ENCODE assay signal across 31 cellular contexts in genomic region chr10:72419241-72419640, GRCh38.
"Had no signal": no experiment of that assay in that cellular context is flagged by ENCODE, and none has a peak within 500 bp of the region (broad histone marks: within the 10 kb centered on the region; RNA-seq: fewer than 3 reads in every experiment).

No MANE protein-coding gene starts in this region.

- H3K4me3 Mint-ChIP-seq: activated CD4-positive, alpha-beta memory T cell treated with anti-CD3 and anti-CD28 coated beads for 36 hours; activated CD4-positive, alpha-beta T cell treated with anti-CD3 and anti-CD28 coated beads, Interleukin-2, amount 10 ng/mL, durations not matched to agents 24 days and 14 days; activated naive CD4-positive, alpha-beta T cell treated with anti-CD3 and anti-CD28 coated beads, Interleukin-2, amount 10 ng/mL, durations not matched to agents 7 days and 5 days; activated naive CD8-positive, alpha-beta T cell treated with anti-CD3 and anti-CD28 coated beads, Interleukin-2, amount 10 ng/mL, durations not matched to agents 7 days and 5 days; activated T-helper 1 cell treated with anti-CD3 and anti-CD28 coated beads, Interleukin-12 subunit alpha, Interleukin-12 subunit beta, Interleukin-2, Interleukin-4 antibody, amounts not matched to agents 30 ng/mL and 10 ng/mL and 1 ng/mL, durations not matched to agents 14 hours and 24 hours and 36 hours; brain; effector memory CD8-positive, alpha-beta T cell; nephron progenitor cell; T-helper 2 cell treated with Interferon-gamma antibody and Interleukin-4, amounts not matched to agents 5 μg/mL and 100 μg/mL, for 36 hours had no signal

- H3K36me3 ChIP-seq: cardiac muscle cell, uterus had no signal

- H3K9me3 ChIP-seq: ascending aorta, gastrocnemius medialis, thoracic aorta had no signal

- H3K4me3 ChIP-seq: ascending aorta, cardiac muscle cell, gastrocnemius medialis, left lung, lower lobe of right lung, spleen, thoracic aorta, uterus had no signal

- H3K27ac ChIP-seq: ascending aorta, cardiac muscle cell, gastrocnemius medialis, left lung, lower lobe of right lung, parathyroid adenoma, spleen, thoracic aorta, uterus had no signal

- H3K4me1 Mint-ChIP-seq: activated CD4-positive, alpha-beta T cell treated with anti-CD3 and anti-CD28 coated beads, Interleukin-2, amount 10 ng/mL, durations not matched to agents 24 days and 14 days; activated naive CD4-positive, alpha-beta T cell treated with anti-CD3 and anti-CD28 coated beads, Interleukin-2, amount 10 ng/mL, durations not matched to agents 7 days and 5 days; activated naive CD8-positive, alpha-beta T cell treated with anti-CD3 and anti-CD28 coated beads, Interleukin-2, amount 10 ng/mL, durations not matched to agents 7 days and 5 days; nephron progenitor cell had no signal

- DNase-seq: activated CD4-positive, alpha-beta memory T cell treated with anti-CD3 and anti-CD28 coated beads for 36 hours; activated CD4-positive, alpha-beta T cell treated with anti-CD3 and anti-CD28 coated beads, Interleukin-2, amount 10 ng/mL, durations not matched to agents 24 days and 14 days; activated CD4-positive, CD25-positive, alpha-beta regulatory T cell treated with anti-CD3 and anti-CD28 coated beads, Interleukin-2, amount 50 U/mL, for 72 hours; activated CD8-positive, alpha-beta memory T cell treated with anti-CD3 and anti-CD28 coated beads, Interleukin-2, amount 50 U/mL, for 4 hours; activated gamma-delta T cell; activated naive CD4-positive, alpha-beta T cell treated with anti-CD3 and anti-CD28 coated beads, Interleukin-2, amount 10 ng/mL, durations not matched to agents 7 days and 5 days; activated naive CD8-positive, alpha-beta T cell treated with anti-CD3 and anti-CD28 coated beads, Interleukin-2, amount 10 ng/mL, durations not matched to agents 7 days and 5 days; activated T-cell treated with anti-CD3 and anti-CD28 coated beads, Interleukin-2, amount 50 U/mL, for 1 hour; cortex of kidney; effector memory CD8-positive, alpha-beta T cell; erythroblast; gastrocnemius medialis; glutamatergic neuron; left lung; lower lobe of right lung; mesenchymal stem cell; nephron progenitor cell; nucleus accumbens; right cardiac atrium; spleen; stimulated activated naive CD4-positive, alpha-beta T cell treated with Interleukin-2 at 50 U/mL for 16 hours; T-helper 1 cell; trophoblast cell; uterus had no signal

- H3K9ac ChIP-seq: parathyroid adenoma had no signal

- H2AFZ ChIP-seq: parathyroid adenoma had no signal

- H3K79me2 ChIP-seq: parathyroid adenoma had no signal

- H3K27ac Mint-ChIP-seq: activated CD4-positive, alpha-beta memory T cell treated with anti-CD3 and anti-CD28 coated beads for 36 hours; activated CD4-positive, alpha-beta T cell treated with anti-CD3 and anti-CD28 coated beads, Interleukin-2, amount 10 ng/mL, durations not matched to agents 24 days and 14 days; activated naive CD4-positive, alpha-beta T cell treated with anti-CD3 and anti-CD28 coated beads, Interleukin-2, amount 10 ng/mL, durations not matched to agents 7 days and 5 days; activated naive CD8-positive, alpha-beta T cell treated with anti-CD3 and anti-CD28 coated beads, Interleukin-2, amount 10 ng/mL, durations not matched to agents 7 days and 5 days; activated T-helper 1 cell treated with anti-CD3 and anti-CD28 coated beads, Interleukin-12 subunit alpha, Interleukin-12 subunit beta, Interleukin-2, Interleukin-4 antibody, amounts not matched to agents 30 ng/mL and 10 ng/mL and 1 ng/mL, durations not matched to agents 14 hours and 24 hours and 36 hours; nephron progenitor cell; T-helper 2 cell treated with Interferon-gamma antibody and Interleukin-4, amounts not matched to agents 5 μg/mL and 100 μg/mL, for 36 hours had no signal

- H3K27me3 Mint-ChIP-seq: activated CD4-positive, alpha-beta memory T cell treated with anti-CD3 and anti-CD28 coated beads for 36 hours; activated CD4-positive, alpha-beta T cell treated with anti-CD3 and anti-CD28 coated beads, Interleukin-2, amount 10 ng/mL, durations not matched to agents 24 days and 14 days; activated naive CD4-positive, alpha-beta T cell treated with anti-CD3 and anti-CD28 coated beads, Interleukin-2, amount 10 ng/mL, durations not matched to agents 7 days and 5 days; brain; effector memory CD8-positive, alpha-beta T cell had no signal

- H3K9me3 Mint-ChIP-seq: activated CD4-positive, alpha-beta memory T cell treated with anti-CD3 and anti-CD28 coated beads for 36 hours; T-helper 2 cell treated with Interferon-gamma antibody and Interleukin-4, amounts not matched to agents 5 μg/mL and 100 μg/mL, for 36 hours had no signal

- H3K27me3 ChIP-seq: ascending aorta, cardiac muscle cell, gastrocnemius medialis, left lung, spleen, uterus had no signal

- H3K4me1 ChIP-seq: ascending aorta, gastrocnemius medialis, left lung, lower lobe of right lung, parathyroid adenoma, spleen, uterus had no signal

- ATAC-seq: effector memory CD8-positive, alpha-beta T cell; gastrocnemius medialis; left lung; lower lobe of right lung; right cardiac atrium had no signal
